ENCODE assay signal across 10 cellular contexts in the genomic region with DNA sequence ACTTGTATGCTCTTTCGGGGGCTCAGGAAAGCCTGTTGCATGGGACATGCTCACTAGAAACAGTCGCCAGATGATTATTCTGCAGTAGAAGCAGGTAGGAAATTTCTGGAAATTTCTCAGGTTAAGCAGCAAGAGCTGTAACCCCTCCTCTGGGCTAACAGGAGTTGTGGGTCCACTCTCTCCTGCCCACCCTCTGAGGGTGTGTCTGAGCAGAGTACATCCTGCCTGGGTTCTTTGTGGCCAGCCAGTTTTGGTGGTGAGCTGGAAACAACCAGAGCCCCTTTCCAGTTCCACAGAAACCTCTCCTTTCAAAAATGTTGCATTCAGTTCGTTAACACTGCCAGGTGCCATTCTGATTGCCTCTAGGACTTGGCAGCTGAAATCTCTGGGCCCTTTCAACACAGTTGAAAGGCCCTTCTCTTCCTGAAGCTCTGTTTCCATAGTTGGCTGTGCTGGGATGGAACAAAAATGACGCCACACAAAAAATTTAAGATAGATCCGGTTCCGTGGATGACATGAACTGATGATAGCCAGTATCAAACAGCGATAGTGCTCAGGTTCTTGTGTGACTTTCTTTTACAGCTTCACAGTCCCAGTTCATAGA. TPM values are rescaled to one million over a fixed set of nuclear protein-coding genes. Genes with fewer than 3 reads are reported as not detected.
DNase-seq lines count a peak whose midpoint lies in the region; ATAC-seq and TF ChIP-seq lines count a peak whose summit lies in the region.
"Had no signal": no experiment of that assay in that cellular context is flagged by ENCODE, and none has a peak within 500 bp of the region (broad histone marks: within the 10 kb centered on the region; RNA-seq: fewer than 3 reads in every experiment).

No MANE protein-coding gene starts in this region.

- H3K27me3 Mint-ChIP-seq in effector memory CD8-positive, alpha-beta T cell: no peaks in the 10 kb centered on the region
- H3K27me3 Mint-ChIP-seq in nephron progenitor cell (ENCODE audit: low read depth, poor library complexity): no peaks in the 10 kb centered on the region

- DNase-seq in Right ventricle myocardium superior (no peak), Right ventricle myocardium inferior (ENCODE audit: missing footprints) (no peak), nephron progenitor cell (no peak), vagina (ENCODE audit: extremely low spot score in 2 of 2) (peak in 1 of 2 donors; percentile 76), NCI-H1092 (lab: John Stamatoyannopoulos, UW) (no peak), RKO (ENCODE audit: low spot score) (no peak)
- DNase-seq in effector memory CD8-positive, alpha-beta T cell: no peak
- DNase-seq: NCI-H524, SJCRH30 had no signal

- no peaks in the 10 kb centered on the region for H3K9me3 ChIP-seq in vagina
- H3K9me3 ChIP-seq: SJCRH30 had no signal

- peaks cover 5 to 29% of the 10 kb centered on the region in 2 donors for H3K4me1 Mint-ChIP-seq in effector memory CD8-positive, alpha-beta T cell (ENCODE audit: low read depth in 2 of 2)
- H3K4me1 Mint-ChIP-seq in nephron progenitor cell: peaks cover 22% of the 10 kb centered on the region

- peaks cover 56% of the 10 kb centered on the region for H3K36me3 Mint-ChIP-seq in effector memory CD8-positive, alpha-beta T cell (ENCODE audit: insufficient read depth)
- H3K36me3 Mint-ChIP-seq in nephron progenitor cell (ENCODE audit: low read depth): peaks cover 54% of the 10 kb centered on the region

- H3K9me3 Mint-ChIP-seq in effector memory CD8-positive, alpha-beta T cell: no peaks in the 10 kb centered on the region
- no peaks in the 10 kb centered on the region for H3K9me3 Mint-ChIP-seq in nephron progenitor cell

- peaks cover 59% of the 10 kb centered on the region for H3K4me1 ChIP-seq in vagina

- H3K36me3 ChIP-seq in vagina: peaks cover 0 to 39% of the 10 kb centered on the region in 2 donors

- TF ChIP-seq CTCF in nephron progenitor cell (IDR thresholded peaks at IDR 0.05) (no peak), vagina (IDR thresholded peaks at IDR 0.05) (no peak)

- no peak for TF ChIP-seq POLR2A in vagina (IDR thresholded peaks at IDR 0.05)

- peak; percentile 10 for ATAC-seq in Right ventricle myocardium superior (ENCODE audit: poor library complexity)
- no peak for ATAC-seq in Right ventricle myocardium inferior
- ATAC-seq in effector memory CD8-positive, alpha-beta T cell (replicated peaks): no peak
- ATAC-seq in HG03159 (IDR thresholded peaks at IDR 0.05; ENCODE audit: unreplicated experiment): no peak

- intact Hi-C loops in Right ventricle myocardium superior (cut with DNase I): no loop called here
- intact Hi-C loops in Right ventricle myocardium inferior (cut with DNase I): loop anchor here (5.0 kb wide), 1 partner anchor 141 kb away; a partner anchor contains a TSS
- intact Hi-C loops in vagina (cut with DNase I): no loop called here

- no peak overlapping the region for H3K4me3 ChIP-seq in vagina
- H3K4me3 ChIP-seq: SJCRH30 had no signal

- no peaks in the 10 kb centered on the region for H3K27me3 ChIP-seq in vagina
- H3K27me3 ChIP-seq: SJCRH30 had no signal

- no peak overlapping the region for H3K4me3 Mint-ChIP-seq in effector memory CD8-positive, alpha-beta T cell
- H3K4me3 Mint-ChIP-seq in nephron progenitor cell: no peak overlapping the region

- peak overlapping the region; percentile 83 for H3K27ac ChIP-seq in vagina
- H3K27ac ChIP-seq: SJCRH30 had no signal

- H3K27ac Mint-ChIP-seq in effector memory CD8-positive, alpha-beta T cell: peak overlapping the region; percentile 20 to 75
- H3K27ac Mint-ChIP-seq in nephron progenitor cell: peak overlapping the region; percentile 70

RNA-seq across cellular contexts. Expression of a gene that starts 38.5 kb away (rescaled TPM):
- total RNA-seq in Right ventricle myocardium superior (45.0 TPM), Right ventricle myocardium inferior (43.4 TPM), vagina (138 TPM)
